Comparison of ENCODE assay signal across 2 cellular contexts in the genomic region with DNA sequence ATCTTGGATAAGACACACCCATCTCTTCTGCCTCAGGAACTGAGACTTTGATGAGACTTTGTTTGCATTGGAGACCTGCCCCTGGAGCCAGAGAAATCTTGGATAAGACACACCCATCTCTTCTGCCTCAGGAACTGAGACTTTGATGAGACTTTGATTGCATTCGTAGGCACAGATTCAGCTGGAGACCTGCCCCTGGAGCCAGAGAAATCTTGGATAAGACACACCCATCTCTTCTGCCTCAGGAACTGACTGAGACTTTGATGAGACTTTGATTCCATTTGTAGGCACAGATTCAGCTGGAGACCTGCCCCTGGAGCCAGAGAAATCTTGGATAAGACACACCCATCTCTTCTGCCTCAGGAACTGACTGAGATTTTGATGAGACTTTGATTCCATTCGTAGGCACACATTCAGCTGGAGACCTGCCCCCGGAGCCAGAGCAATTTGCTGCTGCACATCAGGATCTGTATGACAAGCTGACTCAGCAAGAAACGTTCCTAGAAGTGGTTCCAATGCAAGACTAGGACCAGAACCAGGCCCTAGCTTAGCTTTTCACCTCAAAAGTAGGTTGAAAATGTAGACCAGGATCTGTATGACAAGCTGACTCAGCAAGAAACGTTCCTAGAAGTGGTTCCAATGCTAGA.
TF ChIP-seq lines count a peak whose summit lies in the region.

No MANE protein-coding gene starts in this region.

TF ChIP-seq in A549, 52 proteins besides CTCF, POLR2A, EP300 and RAD21:
- peak; percentile 99 for TF ChIP-seq MAFK (IDR thresholded peaks at IDR 0.05; ENCODE audit: partially characterized antibody)

TF ChIP-seq in H1, 55 proteins besides CTCF, POLR2A, EP300 and RAD21:
- 0 out of 2 replicates have a peak, but pooled peaks have one; percentile 33 for TF ChIP-seq BACH1 (IDR thresholded peaks at IDR 0.05; ENCODE audit: low read length)
- peak; percentile 50 for TF ChIP-seq MAFK (IDR thresholded peaks at IDR 0.05; ENCODE audit: low read depth, low read length)
